ENCODE assay signal across 26 cellular contexts in genomic region chr13:82432949-82433348, GRCh38.
"Had no signal": no experiment of that assay in that cellular context is flagged by ENCODE, and none has a peak within 500 bp of the region (broad histone marks: within the 10 kb centered on the region; RNA-seq: fewer than 3 reads in every experiment).

No MANE protein-coding gene starts in this region.

- H3K27me3 Mint-ChIP-seq: dendritic cell treated with granulocyte-macrophage colony-stimulating factor and Interleukin-4, amounts not matched to agents 40 ng/mL and 50 ng/mL, for 4 days; effector memory CD8-positive, alpha-beta T cell; naive B cell had no signal

- H3K36me3 ChIP-seq: colonic mucosa, gastrocnemius medialis, heart right ventricle, left lung, lower lobe of right lung had no signal

- H3K4me3 ChIP-seq: colonic mucosa, gastrocnemius medialis, heart right ventricle, left lung, lower lobe of right lung, mucosa of descending colon had no signal

- H3K27ac Mint-ChIP-seq: dendritic cell treated with granulocyte-macrophage colony-stimulating factor and Interleukin-4, amounts not matched to agents 40 ng/mL and 50 ng/mL, for 4 days; effector memory CD8-positive, alpha-beta T cell; endodermal cell; mesothelial cell of epicardium; naive B cell had no signal

- DNase-seq: colonic mucosa; cortex of kidney; effector CD8-positive, alpha-beta T cell; effector memory CD8-positive, alpha-beta T cell; endodermal cell; erythroblast; foreskin keratinocyte; gastrocnemius medialis; glutamatergic neuron; head of caudate nucleus; heart right ventricle; hippocampal formation; left cardiac atrium; left lung; left ventricle myocardium superior; lower lobe of right lung; mesenchymal stem cell; mucosa of descending colon; naive B cell had no signal

- H3K4me1 ChIP-seq: colonic mucosa, foreskin keratinocyte, gastrocnemius medialis, heart right ventricle, left lung, lower lobe of right lung had no signal

- FAIRE-seq: endometrium, islet of Langerhans, keratinocyte had no signal

- H3K27me3 ChIP-seq: colonic mucosa, foreskin keratinocyte, gastrocnemius medialis, heart right ventricle, left lung had no signal

- H3K27ac ChIP-seq: colonic mucosa, epithelial cell of prostate, foreskin keratinocyte, gastrocnemius medialis, heart right ventricle, left lung, lower lobe of right lung had no signal

- H3K4me1 Mint-ChIP-seq: endodermal cell, mesothelial cell of epicardium, naive B cell had no signal

- H3K4me3 Mint-ChIP-seq: dendritic cell treated with granulocyte-macrophage colony-stimulating factor and Interleukin-4, amounts not matched to agents 40 ng/mL and 50 ng/mL, for 4 days; effector memory CD8-positive, alpha-beta T cell; endodermal cell; mesothelial cell of epicardium; naive B cell had no signal

- H3K36me3 Mint-ChIP-seq: naive B cell had no signal

- H3K9me3 ChIP-seq: colonic mucosa, gastrocnemius medialis, lower lobe of right lung had no signal

- ATAC-seq: effector memory CD8-positive, alpha-beta T cell; esophagus mucosa; foreskin keratinocyte; gastrocnemius medialis; heart right ventricle; left cardiac atrium; left lung; left ventricle myocardium superior; lower lobe of right lung; mucosa of descending colon had no signal
